Comparison of ENCODE assay signal across 8 cellular contexts in genomic region chr16:27269300-27270150, GRCh38. TPM values are rescaled to one million over a fixed set of nuclear protein-coding genes. Genes with fewer than 3 reads are reported as not detected.
DNase-seq lines count a peak whose midpoint lies in the region; ATAC-seq and TF ChIP-seq lines count a peak whose summit lies in the region.

No MANE protein-coding gene starts in this region.

- ATAC-seq in DND-41 (ENCODE audit: insufficient read depth, low read depth) (no peak), psoas muscle (no peak), HG02852 (IDR thresholded peaks at IDR 0.05; ENCODE audit: unreplicated experiment) (no peak)

- H3K36me3 ChIP-seq in DND-41 (ENCODE audit: insufficient read depth, low read length) (no peaks in the 10 kb centered on the region; the same call in 1 of the 2 replicates), Peyer's patch (no peaks in the 10 kb centered on the region), psoas muscle (ENCODE audit: insufficient read depth in 1 of 2, low read depth in 1 of 2) (no peaks in the 10 kb centered on the region)

- H4K20me1 ChIP-seq in DND-41 (ENCODE audit: insufficient read depth, low read length), result no peaks in the 10 kb centered on the region

- H3K27ac ChIP-seq in DND-41 (ENCODE audit: low read length), result peak overlapping the region; percentile 99
- peak overlapping the region in 2 of 4 donors; percentile 1 to 89 for H3K27ac ChIP-seq in Peyer's patch
- peak overlapping the region; percentile 42 for H3K27ac ChIP-seq in epithelial cell of prostate
- H3K27ac ChIP-seq in psoas muscle, result no peak overlapping the region

- H3K79me2 ChIP-seq in DND-41 (ENCODE audit: insufficient read depth, low read length), result peaks cover 34% of the 10 kb centered on the region

- DNase-seq in DND-41, result no peak
- peak in 1 of 3 donors; percentile 19 for DNase-seq in Peyer's patch
- no peak for DNase-seq in epithelial cell of prostate (ENCODE audit: low read depth, low spot score)
- DNase-seq in psoas muscle, result no peak
- no peak for DNase-seq in NCI-H774 (lab: John Stamatoyannopoulos, UW)
- no peak for DNase-seq in NCI-H2029 (lab: John Stamatoyannopoulos, UW)
- DNase-seq in CD1c-positive myeloid dendritic cell (ENCODE audit: extremely low spot score), result no peak

- H3K9ac ChIP-seq in DND-41 (ENCODE audit: low read depth, low read length), result peak overlapping the region; percentile 83

- 79 to 84% (median 80%) methylated on average over 9 of the region's 9 CpGs for WGBS in psoas muscle, 3 donors

- intact Hi-C loops in psoas muscle (cut with DNase I), result no loop called here

- H2AFZ ChIP-seq in DND-41 (ENCODE audit: low read depth, low read length), result peak overlapping the region; percentile 98

- H3K4me3 ChIP-seq in DND-41 (ENCODE audit: low read depth in 1 of 2, low read length in 2 of 2) (peak overlapping the region; percentile 63 to 97), Peyer's patch (peak overlapping the region; percentile 71 to 80 (median 74)), psoas muscle (peak overlapping the region; percentile 99)

- TF ChIP-seq CTCF in DND-41 (IDR thresholded peaks at IDR 0.05; ENCODE audit: borderline replicate concordance, extremely low read depth, low read length, poor library complexity, severe bottlenecking) (no peak), Peyer's patch (IDR thresholded peaks at IDR 0.05) (no peak), psoas muscle (IDR thresholded peaks at IDR 0.05) (no peak)

- H3K27me3 ChIP-seq in DND-41 (ENCODE audit: insufficient read depth, low read length, poor library complexity), result no peaks in the 10 kb centered on the region
- H3K27me3 ChIP-seq in Peyer's patch, result no peaks in the 10 kb centered on the region
- H3K27me3 ChIP-seq in psoas muscle (ENCODE audit: insufficient read depth in 3 of 3, low read length in 2 of 3), result no peaks in the 10 kb centered on the region

- no peaks in the 10 kb centered on the region for H3K9me3 ChIP-seq in DND-41 (ENCODE audit: insufficient read depth, low read length, severe bottlenecking)
- no peaks in the 10 kb centered on the region for H3K9me3 ChIP-seq in Peyer's patch
- no peaks in the 10 kb centered on the region for H3K9me3 ChIP-seq in psoas muscle

- H3K4me1 ChIP-seq in DND-41 (ENCODE audit: insufficient read depth, low read length), result peaks cover 52% of the 10 kb centered on the region
- peaks cover 0 to 23% (median 2%) of the 10 kb centered on the region in 4 donors for H3K4me1 ChIP-seq in Peyer's patch
- H3K4me1 ChIP-seq in psoas muscle, result peaks cover 12% of the 10 kb centered on the region

- TF ChIP-seq POLR2A in Peyer's patch (IDR thresholded peaks at IDR 0.05), result no peak

- H3K4me2 ChIP-seq in DND-41 (ENCODE audit: insufficient read depth, low read length), result peak overlapping the region; percentile 90

RNA-seq across cellular contexts. Expression of gene NSMCE1, which starts 1.0 kb away (rescaled TPM):
- total RNA-seq in Peyer's patch (10 to 100 TPM; 20.9 to 41.3 (median 30.6) TPM), psoas muscle (10 to 100 TPM; 18.9 to 51.8 (median 28.8) TPM)
- 10 to 100 TPM; 26.0 to 31.7 (median 28.4) TPM for polyA plus RNA-seq in psoas muscle

RNA-seq across cellular contexts. Expression of gene IL4R, which starts 44.2 kb away (rescaled TPM):
- 100 to 1,000 TPM in 1 of 4 donors, 10 to 100 TPM in 3; 32.2 to 104 (median 71.9) TPM for total RNA-seq in Peyer's patch
- 1 to 10 TPM; 5.8 to 9.6 (median 8.1) TPM for total RNA-seq in psoas muscle
- polyA plus RNA-seq in psoas muscle, result 1 to 10 TPM; 2.1 to 6.5 (median 4.5) TPM
